ENCODE assay signal across 8 cellular contexts in genomic region chr1:167057297-167057688, GRCh38. TPM values are rescaled to one million over a fixed set of nuclear protein-coding genes. Genes with fewer than 3 reads are reported as not detected.
DNase-seq lines count a peak whose midpoint lies in the region; ATAC-seq and TF ChIP-seq lines count a peak whose summit lies in the region.

No MANE protein-coding gene starts in this region.

- no peaks in the 10 kb centered on the region for H3K9me3 ChIP-seq in fibroblast of lung (ENCODE audit: control insufficient read depth, insufficient read depth, low read depth, low read length)

- intact Hi-C loops in natural killer cell (cut with micrococcal nuclease), result loop anchor here (5.0 kb wide), 1 partner anchor 1130 kb away; no protein-coding TSS in a partner anchor

- ATAC-seq in natural killer cell, result peak in 2 of 3 donors; percentile 17 to 39
- no peak for ATAC-seq in natural killer cell treated with Interleukin-12 subunit alpha and Interleukin-12 subunit beta and Interleukin-15 and Interleukin-18, amount 100 ng/mL, for 72 hours
- ATAC-seq in HG02642 (IDR thresholded peaks at IDR 0.05; ENCODE audit: poor library complexity, unreplicated experiment), result peak; percentile 40

- H3K27me3 Mint-ChIP-seq in natural killer cell (ENCODE audit: low read depth in 2 of 2), result peaks cover 0 to 3% of the 10 kb centered on the region in 2 donors
- no peaks in the 10 kb centered on the region for H3K27me3 Mint-ChIP-seq in natural killer cell treated with Interleukin-12 subunit alpha and Interleukin-12 subunit beta and Interleukin-15 and Interleukin-18, amount 100 ng/mL, for 72 hours
- peaks cover 18% of the 10 kb centered on the region for H3K27me3 Mint-ChIP-seq in osteocyte (ENCODE audit: unreplicated experiment)

- no peak overlapping the region for H3K27ac ChIP-seq in fibroblast of lung (ENCODE audit: insufficient read depth, low read length)

- H3K27me3 ChIP-seq in fibroblast of lung (ENCODE audit: control insufficient read depth, insufficient read depth, low read length), result no peaks in the 10 kb centered on the region

- DNase-seq in natural killer cell, result no peak
- no peak for DNase-seq in natural killer cell treated with Interleukin-12 subunit alpha and Interleukin-12 subunit beta and Interleukin-15 and Interleukin-18, amount 100 ng/mL, for 72 hours (ENCODE audit: low spot score)
- DNase-seq in NCI-H1417 treated with DMSO at 0.1 percent for 48 hours (lab: John Stamatoyannopoulos, UW), result peak; percentile 59
- DNase-seq in SKM-1 treated with dmso at 0.1 percent for 144 hours (lab: John Stamatoyannopoulos, UW; ENCODE audit: unreplicated experiment), result peak; percentile 82
- peak; percentile 20 to 43 for DNase-seq in fibroblast of lung (ENCODE audit: low read depth in 2 of 2)
- DNase-seq in osteocyte (ENCODE audit: extremely low spot score, unreplicated experiment), result no peak
- DNase-seq in activated CD4-positive, CD25-positive, alpha-beta regulatory T cell treated with anti-CD3 and anti-CD28 coated beads, Interleukin-2, amount 50 U/mL, for 72 hours, result no peak

- no peak for TF ChIP-seq CTCF in natural killer cell (IDR thresholded peaks at IDR 0.05)
- TF ChIP-seq CTCF in fibroblast of lung (conservative IDR thresholded peaks at IDR 0.05 in 1 of 2, IDR thresholded peaks at IDR 0.05 in 1 of 2; ENCODE audit: low read depth in 1 of 2, low read length in 2 of 2), result peak in 1 of 2 donors; percentile 27
- TF ChIP-seq CTCF in osteocyte (IDR thresholded peaks at IDR 0.05), result peak; percentile 51

- H3K79me2 ChIP-seq in fibroblast of lung (ENCODE audit: control insufficient read depth, insufficient read depth, low read length), result no peaks in the 10 kb centered on the region

- H3K36me3 ChIP-seq in fibroblast of lung (ENCODE audit: control insufficient read depth, insufficient read depth, low read length), result no peaks in the 10 kb centered on the region

- no peak overlapping the region for H3K9ac ChIP-seq in fibroblast of lung (ENCODE audit: insufficient read depth, low read length)

- no peaks in the 10 kb centered on the region for H3K9me3 Mint-ChIP-seq in natural killer cell
- H3K9me3 Mint-ChIP-seq in natural killer cell treated with Interleukin-12 subunit alpha and Interleukin-12 subunit beta and Interleukin-15 and Interleukin-18, amount 100 ng/mL, for 72 hours, result no peaks in the 10 kb centered on the region
- H3K9me3 Mint-ChIP-seq in osteocyte (ENCODE audit: unreplicated experiment), result no peaks in the 10 kb centered on the region

- H3K4me1 Mint-ChIP-seq in natural killer cell (peaks cover 7 to 28% of the 10 kb centered on the region in 2 donors), osteocyte (ENCODE audit: unreplicated experiment) (peaks cover 7% of the 10 kb centered on the region)
- H3K4me1 Mint-ChIP-seq in natural killer cell treated with Interleukin-12 subunit alpha and Interleukin-12 subunit beta and Interleukin-15 and Interleukin-18, amount 100 ng/mL, for 72 hours (ENCODE audit: low read depth in 2 of 2), result peaks cover 7 to 21% of the 10 kb centered on the region in 2 donors

- H3K4me3 Mint-ChIP-seq in natural killer cell, result no peak overlapping the region
- H3K4me3 Mint-ChIP-seq in natural killer cell treated with Interleukin-12 subunit alpha and Interleukin-12 subunit beta and Interleukin-15 and Interleukin-18, amount 100 ng/mL, for 72 hours, result no peak overlapping the region
- no peak overlapping the region for H3K4me3 Mint-ChIP-seq in osteocyte (ENCODE audit: unreplicated experiment)

- H3K4me1 ChIP-seq in fibroblast of lung (ENCODE audit: control insufficient read depth, extremely low read depth, insufficient read depth, low read length), result peaks cover 3% of the 10 kb centered on the region

- no peak overlapping the region for H3K4me2 ChIP-seq in fibroblast of lung (ENCODE audit: extremely low read depth, insufficient read depth, low read length)

- no peaks in the 10 kb centered on the region for H3K36me3 Mint-ChIP-seq in natural killer cell
- no peaks in the 10 kb centered on the region for H3K36me3 Mint-ChIP-seq in natural killer cell treated with Interleukin-12 subunit alpha and Interleukin-12 subunit beta and Interleukin-15 and Interleukin-18, amount 100 ng/mL, for 72 hours
- no peaks in the 10 kb centered on the region for H3K36me3 Mint-ChIP-seq in osteocyte (ENCODE audit: unreplicated experiment)

- no peak overlapping the region for H3K4me3 ChIP-seq in fibroblast of lung (replicated peaks in 1 of 4; ENCODE audit: control extremely low read depth in 1 of 4, insufficient read depth in 1 of 4, low read depth in 3 of 4, low read length in 4 of 4)

- H2AFZ ChIP-seq in fibroblast of lung (ENCODE audit: low read length), result no peak overlapping the region

- H4K20me1 ChIP-seq in fibroblast of lung (ENCODE audit: control insufficient read depth, extremely low read depth, insufficient read depth, low read length), result no peaks in the 10 kb centered on the region

- H3K27ac Mint-ChIP-seq in natural killer cell (no peak overlapping the region), osteocyte (ENCODE audit: unreplicated experiment) (no peak overlapping the region)
- H3K27ac Mint-ChIP-seq in natural killer cell treated with Interleukin-12 subunit alpha and Interleukin-12 subunit beta and Interleukin-15 and Interleukin-18, amount 100 ng/mL, for 72 hours, result no peak overlapping the region

RNA-seq across cellular contexts. Expression of gene GPA33, which starts 32.9 kb away (rescaled TPM):
- 1 to 10 TPM; 2.9 to 4.6 (median 4.5) TPM for total RNA-seq in natural killer cell
- total RNA-seq in natural killer cell treated with Interleukin-12 subunit alpha and Interleukin-12 subunit beta and Interleukin-15 and Interleukin-18, amount 100 ng/mL, for 72 hours, result not detected
- not detected in 2 replicates for total RNA-seq in fibroblast of lung
- not detected in 2 replicates for polyA plus RNA-seq in fibroblast of lung
- polyA plus RNA-seq in fibroblast of lung (2012), result not detected in 2 replicates
- polyA minus RNA-seq in fibroblast of lung (ENCODE audit: low replicate concordance), result not detected in 2 replicates
- not detected in 2 replicates for total RNA-seq in osteocyte

RNA-seq across cellular contexts. Expression of gene STYXL2, which starts 36.6 kb away (rescaled TPM):
- total RNA-seq in natural killer cell, result not detected
- not detected for total RNA-seq in natural killer cell treated with Interleukin-12 subunit alpha and Interleukin-12 subunit beta and Interleukin-15 and Interleukin-18, amount 100 ng/mL, for 72 hours
- total RNA-seq in fibroblast of lung, result not detected in 2 replicates
- not detected in 2 replicates for polyA plus RNA-seq in fibroblast of lung
- polyA plus RNA-seq in fibroblast of lung (2012), result not detected in 2 replicates
- not detected in 2 replicates for polyA minus RNA-seq in fibroblast of lung (ENCODE audit: low replicate concordance)
- total RNA-seq in osteocyte, result 0.70 and 0.86 TPM in 2 replicates

Comparison
In these comparisons a context has a peak if more than half of its experiments do, and no peak if none do; other contexts are left out.
1. ATAC-seq: peak in natural killer cell (2 of 3) and HG02642 (single experiment); none in natural killer cell treated with Interleukin-12 subunit alpha and Interleukin-12 subunit beta and Interleukin-15 and Interleukin-18, amount 100 ng/mL, for 72 hours (0 of 2).
2. DNase-seq: peak in NCI-H1417 treated with DMSO at 0.1 percent for 48 hours (single experiment), SKM-1 treated with dmso at 0.1 percent for 144 hours (single experiment) and fibroblast of lung (2 of 2); none in natural killer cell (single experiment), natural killer cell treated with Interleukin-12 subunit alpha and Interleukin-12 subunit beta and Interleukin-15 and Interleukin-18, amount 100 ng/mL, for 72 hours (single experiment), osteocyte (single experiment) and activated CD4-positive, CD25-positive, alpha-beta regulatory T cell treated with anti-CD3 and anti-CD28 coated beads, Interleukin-2, amount 50 U/mL, for 72 hours (single experiment).